Comparison of ENCODE assay signal across 7 cellular contexts in genomic region chr10:449331-449730, GRCh38.
DNase-seq lines count a peak whose midpoint lies in the region; ATAC-seq and TF ChIP-seq lines count a peak whose summit lies in the region.
"Not testable (repeated sequence)": the region's sequence is repeated elsewhere in the genome, so short reads cannot be mapped to it uniquely, and the experiment has no call there.

No MANE protein-coding gene starts in this region.

- DNase-seq in EH (ENCODE audit: low read depth), result peak; percentile 18
- DNase-seq in SK-N-MC (ENCODE audit: low read depth, low spot score), result peak; percentile 3
- DNase-seq in adipocyte (ENCODE audit: low read depth), result peak; percentile 13
- not testable (repeated sequence) for DNase-seq in endothelial cell (ENCODE audit: low spot score); foreskin keratinocyte; naive thymus-derived CD8-positive, alpha-beta T cell

- peaks cover 15% of the 10 kb centered on the region for H3K36me3 Mint-ChIP-seq in endothelial cell (ENCODE audit: low read depth, unreplicated experiment)
- H3K36me3 Mint-ChIP-seq in naive thymus-derived CD8-positive, alpha-beta T cell, result not testable (repeated sequence)

- H3K4me3 Mint-ChIP-seq in endothelial cell (ENCODE audit: unreplicated experiment), result not testable (repeated sequence)
- H3K4me3 Mint-ChIP-seq in naive thymus-derived CD8-positive, alpha-beta T cell, result peak overlapping the region in 4 of 10 donors; percentile 31 to 64 (median 42)

- peak overlapping the region in 4 of 11 experiments; percentile 28 to 60 (median 54); a peak in 6 of 22 replicates for H3K27ac ChIP-seq in BLaER1 treated with 17β-estradiol and CSF1 and Interleukin-3, amounts not matched to agents 10 nM and 100 nM
- H3K27ac ChIP-seq in SK-N-MC, foreskin keratinocyte: not testable (repeated sequence)

- H3K9ac ChIP-seq in BLaER1 treated with 17β-estradiol and CSF1 and Interleukin-3, amounts not matched to agents 10 nM and 100 nM, result peak overlapping the region in 1 of 11 experiments; percentile 19; a peak in 1 of 22 replicates
- H3K9ac ChIP-seq in SK-N-MC (ENCODE audit: insufficient read length); adipocyte (ENCODE audit: low read length): not testable (repeated sequence)

- H3K4me1 Mint-ChIP-seq in endothelial cell (ENCODE audit: unreplicated experiment), result peaks cover 31% of the 10 kb centered on the region
- H3K4me1 Mint-ChIP-seq in naive thymus-derived CD8-positive, alpha-beta T cell, result peaks cover 33 to 83% (median 55%) of the 10 kb centered on the region in 4 donors

- peaks cover 16 to 42% (median 34%) of the 10 kb centered on the region in 10 experiments for H3K4me1 ChIP-seq in BLaER1 treated with 17β-estradiol and CSF1 and Interleukin-3, amounts not matched to agents 10 nM and 100 nM
- not testable (repeated sequence) for H3K4me1 ChIP-seq in adipocyte (ENCODE audit: control insufficient read depth, insufficient read depth, low read length); foreskin keratinocyte

- POLR2A ChIA-PET in naive thymus-derived CD8-positive, alpha-beta T cell (lab: Charles Lee), result interaction anchor here (2.8 kb wide), 1 partner anchor 21 kb away, joined by 22 read pairs; no protein-coding TSS in a partner anchor

- not testable (repeated sequence) for TF ChIP-seq CTCF in endothelial cell (IDR thresholded peaks at IDR 0.05; ENCODE audit: unreplicated experiment); foreskin keratinocyte (conservative IDR thresholded peaks at IDR 0.05)

- H3K9me3 Mint-ChIP-seq in endothelial cell (ENCODE audit: unreplicated experiment); naive thymus-derived CD8-positive, alpha-beta T cell: not testable (repeated sequence)

- H4K20me1 ChIP-seq in BLaER1 treated with 17β-estradiol and CSF1 and Interleukin-3, amounts not matched to agents 10 nM and 100 nM, result peaks cover 0 to 60% (median 31%) of the 10 kb centered on the region in 11 experiments; a peak in 16 of 22 replicates

- H3K4me3 ChIP-seq in BLaER1 treated with 17β-estradiol and CSF1 and Interleukin-3, amounts not matched to agents 10 nM and 100 nM; SK-N-MC; adipocyte (ENCODE audit: low read length): not testable (repeated sequence)

- peak overlapping the region in 10 of 11 experiments; percentile 3 to 77 (median 60); a peak in 16 of 22 replicates for H3K4me2 ChIP-seq in BLaER1 treated with 17β-estradiol and CSF1 and Interleukin-3, amounts not matched to agents 10 nM and 100 nM

- peaks cover 0 to 19% (median 0%) of the 10 kb centered on the region in 11 experiments; a peak in 5 of 22 replicates for H3K36me3 ChIP-seq in BLaER1 treated with 17β-estradiol and CSF1 and Interleukin-3, amounts not matched to agents 10 nM and 100 nM
- not testable (repeated sequence) for H3K36me3 ChIP-seq in SK-N-MC (ENCODE audit: insufficient read depth, low read length); adipocyte (ENCODE audit: control insufficient read depth, insufficient read depth, low read length, severe bottlenecking)

- peak; percentile 18 for ATAC-seq in foreskin keratinocyte
- ATAC-seq in naive thymus-derived CD8-positive, alpha-beta T cell, result not testable (repeated sequence)

- H3K9me3 ChIP-seq in BLaER1 treated with 17β-estradiol and CSF1 and Interleukin-3, amounts not matched to agents 10 nM and 100 nM (replicated peaks in 1 of 11); SK-N-MC (ENCODE audit: low read depth, low read length); adipocyte (ENCODE audit: control insufficient read depth, low read length): not testable (repeated sequence)

- peak overlapping the region; percentile 4 for H3K27ac Mint-ChIP-seq in endothelial cell (ENCODE audit: unreplicated experiment)
- H3K27ac Mint-ChIP-seq in naive thymus-derived CD8-positive, alpha-beta T cell, result peak overlapping the region; percentile 14 to 89 (median 81)

- peaks cover 17% of the 10 kb centered on the region for H3K27me3 Mint-ChIP-seq in endothelial cell (ENCODE audit: unreplicated experiment)
- not testable (repeated sequence) for H3K27me3 Mint-ChIP-seq in naive thymus-derived CD8-positive, alpha-beta T cell

- peaks cover 0 to 31% (median 12%) of the 10 kb centered on the region in 11 experiments; a peak in 15 of 22 replicates for H3K27me3 ChIP-seq in BLaER1 treated with 17β-estradiol and CSF1 and Interleukin-3, amounts not matched to agents 10 nM and 100 nM
- H3K27me3 ChIP-seq in adipocyte (replicated peaks; ENCODE audit: control insufficient read depth, insufficient read depth, low read length); foreskin keratinocyte: not testable (repeated sequence)
